27 cellular contexts compared by ENCODE assay signal in the genomic region with DNA sequence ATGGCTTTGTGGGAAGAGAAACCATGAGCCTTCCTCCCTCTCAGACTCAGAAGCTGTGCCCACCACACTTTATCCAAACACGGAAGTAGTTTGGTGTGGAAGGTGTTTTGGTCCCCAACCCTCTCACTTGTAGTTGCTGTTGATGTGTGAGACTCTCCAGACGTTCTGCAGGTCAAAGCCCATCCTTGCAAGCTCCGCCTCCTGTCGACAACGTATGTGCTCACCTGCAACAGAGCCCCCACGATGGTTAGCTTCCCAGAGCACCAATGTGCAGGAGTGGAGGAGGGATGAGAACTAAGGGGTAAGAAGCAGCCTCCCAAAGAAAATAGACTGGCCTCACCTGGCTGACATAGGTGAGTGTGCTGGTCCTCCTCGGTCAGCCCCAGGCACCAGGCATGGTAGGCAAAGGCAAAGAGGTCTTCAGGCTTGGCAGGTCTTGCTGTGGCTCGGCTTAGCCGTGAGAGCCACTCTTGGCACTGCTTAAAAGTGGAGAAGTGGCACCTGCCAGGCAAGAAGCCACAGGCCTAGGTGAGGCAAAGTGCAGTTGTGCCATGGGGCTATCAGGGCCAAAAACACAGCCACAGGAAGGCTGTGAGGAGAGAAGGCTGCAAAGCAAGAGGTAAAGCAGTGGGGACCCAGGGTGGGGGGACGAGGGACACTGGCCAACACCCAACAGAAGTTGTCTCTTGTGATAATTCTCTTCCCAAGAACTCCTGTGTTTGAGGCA. TPM values are rescaled to one million over a fixed set of nuclear protein-coding genes. Genes with fewer than 3 reads are reported as not detected.
"Had no signal": no experiment of that assay in that cellular context is flagged by ENCODE, and none has a peak within 500 bp of the region (broad histone marks: within the 10 kb centered on the region; RNA-seq: fewer than 3 reads in every experiment).

No MANE protein-coding gene starts in this region.

- ATAC-seq: activated CD4-positive, CD25-positive, alpha-beta regulatory T cell treated with anti-CD3 and anti-CD28 coated beads, Interleukin-2, amount 50 U/mL, for 24 hours; activated CD8-positive, alpha-beta T cell treated with anti-CD3 and anti-CD28 coated beads, Interleukin-2, amount 10 ng/mL, durations not matched to agents 7 days and 5 days; activated naive CD8-positive, alpha-beta T cell treated with anti-CD3 and anti-CD28 coated beads, Interleukin-2, amount 50 U/mL, for 24 hours; gastroesophageal sphincter; heart left ventricle; stimulated activated naive CD8-positive, alpha-beta T cell treated with anti-CD3 and anti-CD28 coated beads, Interleukin-15, amount 100 ng/mL, for 72 hours had no signal

- H3K27me3 ChIP-seq: brain microvascular endothelial cell, esophagus muscularis mucosa, gastroesophageal sphincter, heart left ventricle, suprapubic skin, transverse colon, uterus had no signal

- H3K4me1 ChIP-seq: uterus had no signal

- H3K27ac ChIP-seq: esophagus muscularis mucosa, gastroesophageal sphincter, suprapubic skin, transverse colon, uterus had no signal

- H3K9ac ChIP-seq: SK-N-SH had no signal

- H3K9me3 ChIP-seq: esophagus muscularis mucosa, gastroesophageal sphincter, heart left ventricle, SK-N-SH, suprapubic skin, transverse colon, uterus had no signal

- H3K36me3 ChIP-seq: uterus had no signal

- H3K4me3 Mint-ChIP-seq: activated CD4-positive, alpha-beta T cell treated with anti-CD3 and anti-CD28 coated beads, Interleukin-2, amount 10 ng/mL, durations not matched to agents 7 days and 5 days; activated CD8-positive, alpha-beta T cell treated with anti-CD3 and anti-CD28 coated beads, Interleukin-2, amount 10 ng/mL, durations not matched to agents 7 days and 5 days; activated naive CD8-positive, alpha-beta T cell treated with anti-CD3 and anti-CD28 coated beads, Interleukin-2, amount 50 U/mL, for 24 hours; activated T-helper 1 cell treated with anti-CD3 and anti-CD28 coated beads, Interleukin-12 subunit alpha, Interleukin-12 subunit beta, Interleukin-2, Interleukin-4 antibody, amounts not matched to agents 30 ng/mL and 10 ng/mL and 1 ng/mL, durations not matched to agents 14 hours and 24 hours and 36 hours; nephron progenitor cell; stimulated activated naive CD8-positive, alpha-beta T cell treated with anti-CD3 and anti-CD28 coated beads, Interleukin-15, amount 100 ng/mL, for 72 hours had no signal

- H3K4me2 ChIP-seq: SK-N-SH had no signal

- H3K27me3 Mint-ChIP-seq: activated CD4-positive, alpha-beta T cell treated with anti-CD3 and anti-CD28 coated beads, Interleukin-2, amount 10 ng/mL, durations not matched to agents 7 days and 5 days; activated naive CD8-positive, alpha-beta T cell treated with anti-CD3 and anti-CD28 coated beads, Interleukin-2, amount 50 U/mL, for 24 hours; stimulated activated naive CD8-positive, alpha-beta T cell treated with anti-CD3 and anti-CD28 coated beads, Interleukin-15, amount 100 ng/mL, for 72 hours had no signal

- H3K27ac Mint-ChIP-seq: activated CD4-positive, alpha-beta T cell treated with anti-CD3 and anti-CD28 coated beads, Interleukin-2, amount 10 ng/mL, durations not matched to agents 7 days and 5 days; activated CD8-positive, alpha-beta T cell treated with anti-CD3 and anti-CD28 coated beads, Interleukin-2, amount 10 ng/mL, durations not matched to agents 7 days and 5 days; nephron progenitor cell had no signal

- DNase-seq: activated CD4-positive, alpha-beta T cell treated with anti-CD3 and anti-CD28 coated beads, Interleukin-2, amount 10 ng/mL, durations not matched to agents 7 days and 5 days; activated CD8-positive, alpha-beta T cell treated with anti-CD3 and anti-CD28 coated beads, Interleukin-2, amount 10 ng/mL, durations not matched to agents 7 days and 5 days; activated naive CD4-positive, alpha-beta T cell treated with Interleukin-2 at 50 U/mL for 16 hours; activated naive CD8-positive, alpha-beta T cell treated with anti-CD3 and anti-CD28 coated beads, Interleukin-2, amount 50 U/mL, for 24 hours; anterior cingulate cortex; brain microvascular endothelial cell; dermis blood vessel endothelial cell; effector memory CD4-positive, alpha-beta T cell; heart left ventricle; midbrain; nephron progenitor cell; occipital lobe; retina; SK-N-SH; stimulated activated CD4-positive, alpha-beta T cell treated with anti-CD3 and anti-CD28 coated beads, Interleukin-2, amount 100 ng/mL, for 24 hours; stimulated activated naive CD8-positive, alpha-beta T cell treated with anti-CD3 and anti-CD28 coated beads, Interleukin-15, amount 100 ng/mL, for 72 hours; T-helper 1 cell; T1000; transverse colon; uterus had no signal

- H3K4me3 ChIP-seq: esophagus muscularis mucosa, gastroesophageal sphincter, heart left ventricle, lung, suprapubic skin, transverse colon, uterus had no signal

- H3K9me3 Mint-ChIP-seq: activated CD4-positive, alpha-beta T cell treated with anti-CD3 and anti-CD28 coated beads, Interleukin-2, amount 10 ng/mL, durations not matched to agents 7 days and 5 days; activated naive CD8-positive, alpha-beta T cell treated with anti-CD3 and anti-CD28 coated beads, Interleukin-2, amount 50 U/mL, for 24 hours; activated T-helper 1 cell treated with anti-CD3 and anti-CD28 coated beads, Interleukin-12 subunit alpha, Interleukin-12 subunit beta, Interleukin-2, Interleukin-4 antibody, amounts not matched to agents 30 ng/mL and 10 ng/mL and 1 ng/mL, durations not matched to agents 14 hours and 24 hours and 36 hours; nephron progenitor cell; stimulated activated naive CD8-positive, alpha-beta T cell treated with anti-CD3 and anti-CD28 coated beads, Interleukin-15, amount 100 ng/mL, for 72 hours had no signal

RNA-seq across cellular contexts. Expression of gene HSF5, which starts 20.3 kb away (rescaled TPM):
- total RNA-seq: endothelial cell of umbilical vein, suprapubic skin had no signal
- polyA plus RNA-seq: heart left ventricle, SK-N-SH had no signal
